ENCODE assay signal across 19 cellular contexts in the genomic region with DNA sequence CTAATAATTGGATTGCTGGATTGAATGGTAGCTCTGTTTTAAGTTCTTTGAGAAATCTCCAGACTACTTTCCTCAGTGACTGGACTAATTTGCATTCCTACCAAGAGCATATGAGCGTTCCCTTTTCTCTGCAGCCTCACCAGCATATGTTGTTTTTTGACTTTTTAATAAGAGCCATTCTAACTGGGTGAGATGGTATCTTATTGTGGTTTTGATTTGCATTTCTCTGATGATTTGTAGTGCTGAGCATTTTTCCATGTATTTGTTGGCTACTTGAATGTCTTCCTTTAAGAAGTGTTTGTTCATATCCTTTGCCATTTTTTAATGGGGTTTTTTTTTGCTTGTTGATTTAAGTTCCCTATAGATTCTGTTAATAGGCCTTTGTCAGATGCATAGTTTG.
DNase-seq lines count a peak whose midpoint lies in the region; ATAC-seq and TF ChIP-seq lines count a peak whose summit lies in the region.
"Had no signal": no experiment of that assay in that cellular context is flagged by ENCODE, and none has a peak within 500 bp of the region (broad histone marks: within the 10 kb centered on the region; RNA-seq: fewer than 3 reads in every experiment).

No MANE protein-coding gene starts in this region.

- H3K4me3 Mint-ChIP-seq in activated CD4-positive, alpha-beta T cell treated with anti-CD3 and anti-CD28 coated beads, Interleukin-2, amount 10 ng/mL, durations not matched to agents 24 days and 14 days = peak overlapping the region; percentile 53
- no peak overlapping the region for H3K4me3 Mint-ChIP-seq in H9
- H3K4me3 Mint-ChIP-seq: CD8-positive, alpha-beta memory T cell; IgD-negative memory B cell had no signal

- no peaks in the 10 kb centered on the region; the same call in 1 of the 2 replicates for H3K79me2 ChIP-seq in H9 (ENCODE audit: insufficient read depth, low read length)

- peaks cover 39% of the 10 kb centered on the region for H3K4me1 Mint-ChIP-seq in activated CD4-positive, alpha-beta T cell treated with anti-CD3 and anti-CD28 coated beads, Interleukin-2, amount 10 ng/mL, durations not matched to agents 24 days and 14 days
- H3K4me1 Mint-ChIP-seq in H9 = no peaks in the 10 kb centered on the region
- H3K4me1 Mint-ChIP-seq: IgD-negative memory B cell had no signal

- intact Hi-C loops in activated CD4-positive, alpha-beta T cell treated with anti-CD3 and anti-CD28 coated beads, Interleukin-2, amount 10 ng/mL, durations not matched to agents 24 days and 14 days (cut with micrococcal nuclease) = no loop called here

- no peak overlapping the region for H3K56ac ChIP-seq in H9 (ENCODE audit: insufficient read length, low read depth, low read length)

- H3K9ac ChIP-seq in H9 (ENCODE audit: extremely low read depth, insufficient read length, low read length) = no peak overlapping the region
- H3K9ac ChIP-seq: GM23248 had no signal

- H2BK15ac ChIP-seq in H9 (ENCODE audit: low read depth, low read length) = no peak overlapping the region

- H3K4ac ChIP-seq in H9 (ENCODE audit: low read depth, low read length) = no peak overlapping the region

- H4K8ac ChIP-seq in H9 (replicated peaks; ENCODE audit: insufficient read length, low read depth, low read length) = no peak overlapping the region

- no peak for ATAC-seq in GM21529 (IDR thresholded peaks at IDR 0.05; ENCODE audit: unreplicated experiment)

- H2BK120ac ChIP-seq in H9 (ENCODE audit: low read depth, low read length, poor library complexity, severe bottlenecking) = no peak overlapping the region

- no peaks in the 10 kb centered on the region for H4K20me1 ChIP-seq in H9 (ENCODE audit: control insufficient read depth, insufficient read depth, insufficient read length)

- H2BK12ac ChIP-seq in H9 (ENCODE audit: insufficient read length, low read depth, low read length) = no peak overlapping the region

- H3T11ph ChIP-seq in H9 (ENCODE audit: low read length) = no peak overlapping the region

- peaks cover 64% of the 10 kb centered on the region for H3K36me3 Mint-ChIP-seq in activated CD4-positive, alpha-beta T cell treated with anti-CD3 and anti-CD28 coated beads, Interleukin-2, amount 10 ng/mL, durations not matched to agents 24 days and 14 days (ENCODE audit: low read depth)
- no peaks in the 10 kb centered on the region; a peak in 1 of 7 replicates for H3K36me3 Mint-ChIP-seq in H9 (ENCODE audit: insufficient read depth in 1 of 3, low read depth in 3 of 3)
- H3K36me3 Mint-ChIP-seq: CD8-positive, alpha-beta memory T cell; IgD-negative memory B cell had no signal

- H3K4me2 ChIP-seq in H9 (ENCODE audit: insufficient read depth, insufficient read length, low read length) = no peak overlapping the region

- H3K27me3 ChIP-seq in H9 (ENCODE audit: insufficient read depth, low read length) = no peaks in the 10 kb centered on the region

- DNase-seq in activated CD4-positive, alpha-beta T cell treated with anti-CD3 and anti-CD28 coated beads, Interleukin-2, amount 10 ng/mL, durations not matched to agents 24 days and 14 days = no peak
- no peak for DNase-seq in activated CD4-positive, alpha-beta T cell treated with anti-CD3 and anti-CD28 coated beads for 1 hour
- DNase-seq in NCI-H526 (lab: John Stamatoyannopoulos, UW) = peak; percentile 25 to 51
- peak; percentile 48 for DNase-seq in amniotic epithelial cell (ENCODE audit: low read depth)
- DNase-seq in H9 = no peak
- no peak for DNase-seq in NCI-H2196 treated with DMSO at 0.1 percent for 48 hours (lab: John Stamatoyannopoulos, UW; ENCODE audit: unreplicated experiment)
- DNase-seq: C1 segment of cervical spinal cord; CD8-positive, alpha-beta memory T cell; GF-D8; GM23248; HCEC 1CT; Karpas-422; MM.1S; NCI-H1092 treated with DMSO at 0.1 percent for 48 hours; NCI-H146; NCI-H2081; RPMI8226 had no signal

- H3K18ac ChIP-seq in H9 (ENCODE audit: insufficient read length, low read depth, low read length) = no peak overlapping the region

- no peak overlapping the region for H3K27ac ChIP-seq in H9 (ENCODE audit: insufficient read length, low read depth, low read length)
- H3K27ac ChIP-seq: GM23248 had no signal

- H3K23me2 ChIP-seq in H9 (ENCODE audit: insufficient read length, low read depth, low read length, poor library complexity, severe bottlenecking) = no peaks in the 10 kb centered on the region

- no peak overlapping the region for H3K23ac ChIP-seq in H9 (ENCODE audit: insufficient read length, low read depth, low read length)

- peaks cover 47% of the 10 kb centered on the region for H3K9me3 Mint-ChIP-seq in activated CD4-positive, alpha-beta T cell treated with anti-CD3 and anti-CD28 coated beads, Interleukin-2, amount 10 ng/mL, durations not matched to agents 24 days and 14 days
- peaks cover 0 to 6% of the 10 kb centered on the region in 2 experiments; a peak in 4 of 5 replicates for H3K9me3 Mint-ChIP-seq in H9
- H3K9me3 Mint-ChIP-seq: CD8-positive, alpha-beta memory T cell had no signal

- H3K9me3 ChIP-seq in H9 (ENCODE audit: control insufficient read depth, low read depth, low read length) = no peaks in the 10 kb centered on the region

- no peaks in the 10 kb centered on the region for H3K4me1 ChIP-seq in H9 (ENCODE audit: insufficient read depth, low read length)

- H2BK5ac ChIP-seq in H9 (ENCODE audit: insufficient read length, low read length) = no peak overlapping the region

- H4K91ac ChIP-seq in H9 (ENCODE audit: insufficient read length, low read depth, low read length) = no peak overlapping the region

- H2AK5ac ChIP-seq in H9 (ENCODE audit: insufficient read length, low read length) = no peak overlapping the region

- no peaks in the 10 kb centered on the region for H3K79me1 ChIP-seq in H9 (ENCODE audit: insufficient read depth, low read depth, low read length, poor library complexity, severe bottlenecking)

- no peak overlapping the region for H2BK20ac ChIP-seq in H9 (ENCODE audit: low read depth, low read length, poor library complexity, severe bottlenecking)

- no peak for TF ChIP-seq CTCF in H9 (conservative IDR thresholded peaks at IDR 0.05)

- H3K27ac Mint-ChIP-seq in activated CD4-positive, alpha-beta T cell treated with anti-CD3 and anti-CD28 coated beads, Interleukin-2, amount 10 ng/mL, durations not matched to agents 24 days and 14 days = peak overlapping the region; percentile 83
- no peak overlapping the region for H3K27ac Mint-ChIP-seq in H9
- H3K27ac Mint-ChIP-seq: CD8-positive, alpha-beta memory T cell; IgD-negative memory B cell had no signal

- no peak overlapping the region for H3K14ac ChIP-seq in H9 (ENCODE audit: insufficient read depth, low read length)

- WGBS in H9 (ENCODE audit: extremely low coverage, insufficient read length, low lambda C conversion rate) = no CpG with 5 or more reads among the region's 1 CpG

- H4K5ac ChIP-seq in H9 (ENCODE audit: insufficient read length, low read depth, low read length) = no peak overlapping the region

- H3K27me3 Mint-ChIP-seq in activated CD4-positive, alpha-beta T cell treated with anti-CD3 and anti-CD28 coated beads, Interleukin-2, amount 10 ng/mL, durations not matched to agents 24 days and 14 days = no peaks in the 10 kb centered on the region
- no peaks in the 10 kb centered on the region; the same call in 1 of the 2 replicates for H3K27me3 Mint-ChIP-seq in H9 (ENCODE audit: low read depth)
- H3K27me3 Mint-ChIP-seq: CD8-positive, alpha-beta memory T cell had no signal

- H2AFZ ChIP-seq in H9 (ENCODE audit: low read length) = no peak overlapping the region
- H2AFZ ChIP-seq: GM23248 had no signal

Comparison
In these comparisons a context has a peak if more than half of its experiments do, and no peak if none do; other contexts are left out.
1. DNase-seq: peak in NCI-H526 (2 of 2) and amniotic epithelial cell (single experiment); none in activated CD4-positive, alpha-beta T cell treated with anti-CD3 and anti-CD28 coated beads, Interleukin-2, amount 10 ng/mL, durations not matched to agents 24 days and 14 days (single experiment), activated CD4-positive, alpha-beta T cell treated with anti-CD3 and anti-CD28 coated beads for 1 hour (single experiment), H9 (single experiment) and NCI-H2196 treated with DMSO at 0.1 percent for 48 hours (single experiment).